2 cellular contexts compared by ENCODE assay signal in the genomic region with DNA sequence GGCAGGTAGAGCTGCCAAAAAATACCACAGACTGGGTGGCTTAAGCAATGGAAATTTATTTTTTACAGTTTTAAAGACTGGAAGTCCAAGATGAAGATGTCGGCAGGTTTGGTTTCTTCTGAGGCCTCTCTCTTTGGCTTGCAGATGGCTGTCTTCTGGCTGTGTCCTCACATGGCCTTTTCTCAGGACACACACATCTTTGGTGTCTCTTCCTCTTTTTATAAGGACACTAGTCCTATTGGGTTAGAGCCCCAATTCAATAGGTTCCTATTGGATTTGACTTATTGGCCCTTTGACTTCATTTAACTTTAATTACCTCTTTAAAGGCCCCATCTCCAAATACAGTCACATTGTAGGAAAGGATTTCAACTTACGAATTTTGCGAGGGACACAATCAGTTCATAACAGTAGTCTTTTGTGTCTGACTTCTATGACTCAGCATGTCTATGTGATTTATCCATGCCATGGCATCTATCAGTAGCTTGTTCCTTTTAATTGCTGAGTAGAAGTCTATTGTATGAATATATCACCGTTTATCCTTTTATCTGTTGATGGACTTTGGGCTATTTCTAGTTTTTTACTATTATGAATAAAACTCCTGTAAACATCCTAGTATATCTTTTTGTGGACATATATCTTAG.
A peak's percentile ranks its signal among the peaks of the same experiment; 100 is the strongest.
TF ChIP-seq lines count a peak whose summit lies in the region.

No MANE protein-coding gene starts in this region.

TF ChIP-seq in SK-N-SH, 30 proteins besides CTCF, POLR2A, EP300 and RAD21 (continued from another document):
- TF ChIP-seq, protein P1, sequence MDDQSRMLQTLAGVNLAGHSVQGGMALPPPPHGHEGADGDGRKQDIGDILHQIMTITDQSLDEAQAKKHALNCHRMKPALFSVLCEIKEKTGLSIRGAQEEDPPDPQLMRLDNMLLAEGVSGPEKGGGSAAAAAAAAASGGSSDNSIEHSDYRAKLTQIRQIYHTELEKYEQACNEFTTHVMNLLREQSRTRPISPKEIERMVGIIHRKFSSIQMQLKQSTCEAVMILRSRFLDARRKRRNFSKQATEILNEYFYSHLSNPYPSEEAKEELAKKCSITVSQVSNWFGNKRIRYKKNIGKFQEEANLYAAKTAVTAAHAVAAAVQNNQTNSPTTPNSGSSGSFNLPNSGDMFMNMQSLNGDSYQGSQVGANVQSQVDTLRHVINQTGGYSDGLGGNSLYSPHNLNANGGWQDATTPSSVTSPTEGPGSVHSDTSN (IDR thresholded peaks at IDR 0.05) = 0 out of 2 replicates have a peak, but pooled peaks have one; percentile 5
TF ChIP-seq in SK-N-SH: peak in this region for 1.

TF ChIP-seq in SK-N-SH treated with all-trans-retinoic acid at 6 μM for 48 hours, 23 proteins besides CTCF, POLR2A, EP300 and RAD21:
- TF ChIP-seq, protein P2, sequence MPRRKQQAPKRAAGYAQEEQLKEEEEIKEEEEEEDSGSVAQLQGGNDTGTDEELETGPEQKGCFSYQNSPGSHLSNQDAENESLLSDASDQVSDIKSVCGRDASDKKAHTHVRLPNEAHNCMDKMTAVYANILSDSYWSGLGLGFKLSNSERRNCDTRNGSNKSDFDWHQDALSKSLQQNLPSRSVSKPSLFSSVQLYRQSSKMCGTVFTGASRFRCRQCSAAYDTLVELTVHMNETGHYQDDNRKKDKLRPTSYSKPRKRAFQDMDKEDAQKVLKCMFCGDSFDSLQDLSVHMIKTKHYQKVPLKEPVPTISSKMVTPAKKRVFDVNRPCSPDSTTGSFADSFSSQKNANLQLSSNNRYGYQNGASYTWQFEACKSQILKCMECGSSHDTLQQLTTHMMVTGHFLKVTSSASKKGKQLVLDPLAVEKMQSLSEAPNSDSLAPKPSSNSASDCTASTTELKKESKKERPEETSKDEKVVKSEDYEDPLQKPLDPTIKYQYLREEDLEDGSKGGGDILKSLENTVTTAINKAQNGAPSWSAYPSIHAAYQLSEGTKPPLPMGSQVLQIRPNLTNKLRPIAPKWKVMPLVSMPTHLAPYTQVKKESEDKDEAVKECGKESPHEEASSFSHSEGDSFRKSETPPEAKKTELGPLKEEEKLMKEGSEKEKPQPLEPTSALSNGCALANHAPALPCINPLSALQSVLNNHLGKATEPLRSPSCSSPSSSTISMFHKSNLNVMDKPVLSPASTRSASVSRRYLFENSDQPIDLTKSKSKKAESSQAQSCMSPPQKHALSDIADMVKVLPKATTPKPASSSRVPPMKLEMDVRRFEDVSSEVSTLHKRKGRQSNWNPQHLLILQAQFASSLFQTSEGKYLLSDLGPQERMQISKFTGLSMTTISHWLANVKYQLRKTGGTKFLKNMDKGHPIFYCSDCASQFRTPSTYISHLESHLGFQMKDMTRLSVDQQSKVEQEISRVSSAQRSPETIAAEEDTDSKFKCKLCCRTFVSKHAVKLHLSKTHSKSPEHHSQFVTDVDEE (CRISPR knock-in tag; IDR thresholded peaks at IDR 0.05) = no peak
- TF ChIP-seq TOX (CRISPR knock-in tag; IDR thresholded peaks at IDR 0.05; ENCODE audit: borderline replicate concordance) (no peak), ZC3H10 (CRISPR knock-in tag; IDR thresholded peaks at IDR 0.05) (no peak), OSR1 (CRISPR knock-in tag; IDR thresholded peaks at IDR 0.05) (no peak), RARB (CRISPR knock-in tag; IDR thresholded peaks at IDR 0.05) (no peak), ZNF70 (CRISPR knock-in tag; IDR thresholded peaks at IDR 0.05) (no peak), CSDC2 (CRISPR knock-in tag; IDR thresholded peaks at IDR 0.05) (no peak), TCF4 (CRISPR knock-in tag; IDR thresholded peaks at IDR 0.05; ENCODE audit: borderline replicate concordance) (no peak)
- TF ChIP-seq, protein P3, sequence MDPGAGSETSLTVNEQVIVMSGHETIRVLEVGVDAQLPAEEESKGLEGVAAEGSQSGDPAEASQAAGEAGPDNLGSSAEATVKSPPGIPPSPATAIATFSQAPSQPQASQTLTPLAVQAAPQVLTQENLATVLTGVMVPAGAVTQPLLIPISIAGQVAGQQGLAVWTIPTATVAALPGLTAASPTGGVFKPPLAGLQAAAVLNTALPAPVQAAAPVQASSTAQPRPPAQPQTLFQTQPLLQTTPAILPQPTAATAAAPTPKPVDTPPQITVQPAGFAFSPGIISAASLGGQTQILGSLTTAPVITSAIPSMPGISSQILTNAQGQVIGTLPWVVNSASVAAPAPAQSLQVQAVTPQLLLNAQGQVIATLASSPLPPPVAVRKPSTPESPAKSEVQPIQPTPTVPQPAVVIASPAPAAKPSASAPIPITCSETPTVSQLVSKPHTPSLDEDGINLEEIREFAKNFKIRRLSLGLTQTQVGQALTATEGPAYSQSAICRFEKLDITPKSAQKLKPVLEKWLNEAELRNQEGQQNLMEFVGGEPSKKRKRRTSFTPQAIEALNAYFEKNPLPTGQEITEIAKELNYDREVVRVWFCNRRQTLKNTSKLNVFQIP (CRISPR knock-in tag; IDR thresholded peaks at IDR 0.05; ENCODE audit: borderline replicate concordance, low read depth) = no peak
- TF ChIP-seq, protein P4, sequence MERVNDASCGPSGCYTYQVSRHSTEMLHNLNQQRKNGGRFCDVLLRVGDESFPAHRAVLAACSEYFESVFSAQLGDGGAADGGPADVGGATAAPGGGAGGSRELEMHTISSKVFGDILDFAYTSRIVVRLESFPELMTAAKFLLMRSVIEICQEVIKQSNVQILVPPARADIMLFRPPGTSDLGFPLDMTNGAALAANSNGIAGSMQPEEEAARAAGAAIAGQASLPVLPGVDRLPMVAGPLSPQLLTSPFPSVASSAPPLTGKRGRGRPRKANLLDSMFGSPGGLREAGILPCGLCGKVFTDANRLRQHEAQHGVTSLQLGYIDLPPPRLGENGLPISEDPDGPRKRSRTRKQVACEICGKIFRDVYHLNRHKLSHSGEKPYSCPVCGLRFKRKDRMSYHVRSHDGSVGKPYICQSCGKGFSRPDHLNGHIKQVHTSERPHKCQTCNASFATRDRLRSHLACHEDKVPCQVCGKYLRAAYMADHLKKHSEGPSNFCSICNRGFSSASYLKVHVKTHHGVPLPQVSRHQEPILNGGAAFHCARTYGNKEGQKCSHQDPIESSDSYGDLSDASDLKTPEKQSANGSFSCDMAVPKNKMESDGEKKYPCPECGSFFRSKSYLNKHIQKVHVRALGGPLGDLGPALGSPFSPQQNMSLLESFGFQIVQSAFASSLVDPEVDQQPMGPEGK (CRISPR knock-in tag; IDR thresholded peaks at IDR 0.05; ENCODE audit: borderline replicate concordance) = no peak
TF ChIP-seq in SK-N-SH treated with all-trans-retinoic acid at 6 μM for 48 hours: peak in this region for 0.
